22 cellular contexts compared by ENCODE assay signal in the genomic region with DNA sequence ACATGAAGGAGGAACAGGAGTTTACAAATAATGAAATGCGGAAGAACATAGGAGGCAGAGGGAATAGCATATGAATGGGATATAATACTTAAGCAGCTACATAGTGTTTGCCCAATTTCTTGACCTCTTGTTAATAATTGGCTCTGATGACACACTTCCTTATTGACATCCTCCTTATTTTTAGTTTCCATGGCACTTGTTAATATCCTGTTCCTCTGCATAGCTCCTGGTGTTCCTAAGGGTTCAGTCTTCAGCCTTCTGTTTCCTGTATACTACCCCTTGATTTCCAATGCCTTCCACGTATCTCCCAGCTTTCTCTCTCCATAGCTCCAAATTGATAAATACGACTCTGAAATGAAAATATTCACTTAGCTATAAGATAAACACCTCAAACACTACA.
DNase-seq lines count a peak whose midpoint lies in the region; ATAC-seq, FAIRE-seq and TF ChIP-seq lines count a peak whose summit lies in the region.
"Had no signal": no experiment of that assay in that cellular context is flagged by ENCODE, and none has a peak within 500 bp of the region (broad histone marks: within the 10 kb centered on the region; RNA-seq: fewer than 3 reads in every experiment).

No MANE protein-coding gene starts in this region.

- intact Hi-C loops in right lobe of liver (cut with DNase I) = no loop called here
- intact Hi-C loops in HepG2 (cut with micrococcal nuclease; ENCODE audit: unreplicated experiment) = no loop called here

- FAIRE-seq in HepG2 (lab: Jason Lieb, UNC) = no peak
- FAIRE-seq: RCC 7860 had no signal

- H3K9me3 ChIP-seq in right lobe of liver (no peaks in the 10 kb centered on the region), HepG2 (ENCODE audit: low read length) (no peaks in the 10 kb centered on the region), mesodermal cell (ENCODE audit: control insufficient read depth, low read length) (no peaks in the 10 kb centered on the region)
- H3K9me3 ChIP-seq in effector memory CD4-positive, alpha-beta T cell (ENCODE audit: control insufficient read depth, low read length) = no peaks in the 10 kb centered on the region

- WGBS in right lobe of liver (ENCODE audit: insufficient coverage, low coverage, low lambda C conversion rate, missing lambda C conversion rate) = 35% methylated on average over 3 of the region's 3 CpGs
- WGBS in HepG2 (ENCODE audit: low lambda C conversion rate) = 15% methylated on average over 3 of the region's 3 CpGs
- WGBS in mesodermal cell (ENCODE audit: insufficient coverage in 2 of 2), 2 experiments = 78 to 86% methylated on average over 1 to 2 of the region's 3 CpGs

- DNase-seq in right lobe of liver (no peak), HepG2 (ENCODE audit: low spot score) (no peak), epithelial cell of proximal tubule (ENCODE audit: low read depth) (peak; percentile 6), GF-D8 (lab: John Stamatoyannopoulos, UW) (no peak), anterior cingulate cortex (lab: John Stamatoyannopoulos, UW) (no peak)
- no peak for DNase-seq in effector memory CD4-positive, alpha-beta T cell
- DNase-seq: 8988T, Calu3, DMS153, GOT3, HCEC 1CT, Karpas-422, NCI-H1092, NCI-H1436, NCI-H187, NCI-H2107, NCI-H524 treated with DMSO at 0.1 percent for 48 hours, NCI-H774, SIG-M5 had no signal

- no peaks in the 10 kb centered on the region for H3K79me2 ChIP-seq in HepG2 (ENCODE audit: insufficient read depth, low read length)

- TF ChIP-seq RAD21 in HepG2 (CRISPR knock-in tag; IDR thresholded peaks at IDR 0.05) = no peak

- H2AFZ ChIP-seq in HepG2 (ENCODE audit: low read length) = no peak overlapping the region

- in situ Hi-C loops in HepG2 (cut with HindIII; ENCODE audit: extremely low pct_ligation_motif_present, low pct_unique_long_range_greater_than_20kb) = no loop called here

- no peaks in the 10 kb centered on the region for H3K27me3 ChIP-seq in right lobe of liver
- H3K27me3 ChIP-seq in HepG2 (ENCODE audit: control insufficient read depth in 1 of 2, insufficient read depth in 2 of 2, low read length in 2 of 2) = no peaks in the 10 kb centered on the region
- H3K27me3 ChIP-seq in effector memory CD4-positive, alpha-beta T cell (replicated peaks; ENCODE audit: control insufficient read depth, insufficient read depth, low read length, poor library complexity, severe bottlenecking) = no peaks in the 10 kb centered on the region

- no peaks in the 10 kb centered on the region for H4K20me1 ChIP-seq in HepG2 (ENCODE audit: insufficient read depth, low read length)

- H3K36me3 ChIP-seq in right lobe of liver (no peaks in the 10 kb centered on the region), HepG2 (replicated peaks in 1 of 2; ENCODE audit: control insufficient read depth in 1 of 2, insufficient read depth in 2 of 2, low read length in 2 of 2) (no peaks in the 10 kb centered on the region), mesodermal cell (ENCODE audit: control insufficient read depth, insufficient read depth, low read length) (no peaks in the 10 kb centered on the region)
- no peaks in the 10 kb centered on the region for H3K36me3 ChIP-seq in effector memory CD4-positive, alpha-beta T cell (ENCODE audit: control insufficient read depth, insufficient read depth, low read length)

- no peaks in the 10 kb centered on the region for H3K4me1 ChIP-seq in right lobe of liver
- H3K4me1 ChIP-seq in HepG2 (ENCODE audit: insufficient read depth, low read length) = no peaks in the 10 kb centered on the region
- H3K4me1 ChIP-seq in mesodermal cell (ENCODE audit: control insufficient read depth, insufficient read depth, low read length, poor library complexity, severe bottlenecking) = no peaks in the 10 kb centered on the region
- no peaks in the 10 kb centered on the region for H3K4me1 ChIP-seq in effector memory CD4-positive, alpha-beta T cell (ENCODE audit: control insufficient read depth, insufficient read depth, low read length, poor library complexity, severe bottlenecking)

- no TSS peak for BruUV-seq in HepG2 (replicated peaks; lab: Mats Ljungman, UMichigan)

- H3K27ac ChIP-seq in right lobe of liver (no peak overlapping the region), HepG2 (ENCODE audit: extremely low read length, insufficient read depth, low read length) (no peak overlapping the region), mesodermal cell (ENCODE audit: low read depth, low read length, severe bottlenecking) (peak overlapping the region; percentile 16)
- H3K27ac ChIP-seq in effector memory CD4-positive, alpha-beta T cell (ENCODE audit: insufficient read depth, low read length, poor library complexity, severe bottlenecking) = no peak overlapping the region
- H3K27ac ChIP-seq: SK-N-MC had no signal

- no peak for TF ChIP-seq CTCF in right lobe of liver (IDR thresholded peaks at IDR 0.05)
- TF ChIP-seq CTCF in HepG2 (CRISPR knock-in tag; IDR thresholded peaks at IDR 0.05) = no peak
- TF ChIP-seq CTCF in epithelial cell of proximal tubule (conservative IDR thresholded peaks at IDR 0.05; ENCODE audit: low read depth, low read length) = no peak

- H3K4me3 ChIP-seq in right lobe of liver = no peak overlapping the region
- H3K4me3 ChIP-seq in HepG2 (replicated peaks in 1 of 3; ENCODE audit: insufficient read depth in 1 of 3, low read depth in 2 of 3, low read length in 3 of 3) = no peak overlapping the region
- H3K4me3 ChIP-seq in epithelial cell of proximal tubule (ENCODE audit: low read depth, low read length) = no peak overlapping the region
- no peak overlapping the region for H3K4me3 ChIP-seq in mesodermal cell (ENCODE audit: extremely low read depth, insufficient read depth, low read length, poor library complexity, severe bottlenecking)
- H3K4me3 ChIP-seq in effector memory CD4-positive, alpha-beta T cell (ENCODE audit: insufficient read depth, low read depth, low read length, poor library complexity, severe bottlenecking) = no peak overlapping the region
- H3K4me3 ChIP-seq: SK-N-MC had no signal

- no peak overlapping the region for H3K4me2 ChIP-seq in HepG2 (ENCODE audit: low read depth, low read length)

- TF ChIP-seq EP300 in HepG2 (IDR thresholded peaks at IDR 0.05; ENCODE audit: low read depth in 2 of 2, low read length in 2 of 2) (no peak), HepG2 (CRISPR knock-in tag; IDR thresholded peaks at IDR 0.05; ENCODE audit: borderline replicate concordance) (no peak)

- CTCF ChIA-PET in HepG2 (lab: Yijun Ruan, JAX; ENCODE audit: low intra/inter-chr PET ratio, low total read pairs) = no interaction called here

- TF ChIP-seq POLR2A in right lobe of liver (IDR thresholded peaks at IDR 0.05) (no peak), HepG2 (IDR thresholded peaks at IDR 0.05; ENCODE audit: insufficient read depth in 1 of 2, low read depth in 2 of 2, low read length in 2 of 2) (no peak)

- no peak overlapping the region for H3K9ac ChIP-seq in HepG2 (ENCODE audit: insufficient read depth, low read depth, low read length)

- peak in 3 of 4 donors; percentile 37 to 70 (median 52) for ATAC-seq in right lobe of liver
- no peak for ATAC-seq in HepG2

- POLR2A ChIA-PET in HepG2 (lab: Yijun Ruan, JAX) = no interaction called here

TF ChIP-seq in HepG2, 621 proteins besides CTCF, POLR2A, EP300 and RAD21:
- TF ChIP-seq ZNF605 (CRISPR knock-in tag; IDR thresholded peaks at IDR 0.05) (no peak), FOXA3 (CRISPR knock-in tag; IDR thresholded peaks at IDR 0.05) (no peak), U2AF1 (optimal IDR thresholded peaks at IDR 0.05; ENCODE audit: low read depth, low read length) (no peak), ZNF614 (CRISPR knock-in tag; IDR thresholded peaks at IDR 0.05; ENCODE audit: borderline replicate concordance) (no peak), AGO2 (optimal IDR thresholded peaks at IDR 0.05; ENCODE audit: low read depth, low read length) (no peak), ZNF737 (CRISPR knock-in tag; IDR thresholded peaks at IDR 0.05; ENCODE audit: borderline replicate concordance) (no peak), ESRRA (CRISPR knock-in tag; IDR thresholded peaks at IDR 0.05; ENCODE audit: low read depth) (no peak), SOX13 (IDR thresholded peaks at IDR 0.05) (no peak), SOX13 (CRISPR knock-in tag; conservative IDR thresholded peaks at IDR 0.05 in 1 of 2, IDR thresholded peaks at IDR 0.05 in 1 of 2) (no peak)
- TF ChIP-seq, protein P1, sequence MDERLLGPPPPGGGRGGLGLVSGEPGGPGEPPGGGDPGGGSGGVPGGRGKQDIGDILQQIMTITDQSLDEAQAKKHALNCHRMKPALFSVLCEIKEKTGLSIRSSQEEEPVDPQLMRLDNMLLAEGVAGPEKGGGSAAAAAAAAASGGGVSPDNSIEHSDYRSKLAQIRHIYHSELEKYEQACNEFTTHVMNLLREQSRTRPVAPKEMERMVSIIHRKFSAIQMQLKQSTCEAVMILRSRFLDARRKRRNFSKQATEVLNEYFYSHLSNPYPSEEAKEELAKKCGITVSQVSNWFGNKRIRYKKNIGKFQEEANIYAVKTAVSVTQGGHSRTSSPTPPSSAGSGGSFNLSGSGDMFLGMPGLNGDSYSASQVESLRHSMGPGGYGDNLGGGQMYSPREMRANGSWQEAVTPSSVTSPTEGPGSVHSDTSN (CRISPR knock-in tag; IDR thresholded peaks at IDR 0.05) = no peak
